In the genomic region with DNA sequence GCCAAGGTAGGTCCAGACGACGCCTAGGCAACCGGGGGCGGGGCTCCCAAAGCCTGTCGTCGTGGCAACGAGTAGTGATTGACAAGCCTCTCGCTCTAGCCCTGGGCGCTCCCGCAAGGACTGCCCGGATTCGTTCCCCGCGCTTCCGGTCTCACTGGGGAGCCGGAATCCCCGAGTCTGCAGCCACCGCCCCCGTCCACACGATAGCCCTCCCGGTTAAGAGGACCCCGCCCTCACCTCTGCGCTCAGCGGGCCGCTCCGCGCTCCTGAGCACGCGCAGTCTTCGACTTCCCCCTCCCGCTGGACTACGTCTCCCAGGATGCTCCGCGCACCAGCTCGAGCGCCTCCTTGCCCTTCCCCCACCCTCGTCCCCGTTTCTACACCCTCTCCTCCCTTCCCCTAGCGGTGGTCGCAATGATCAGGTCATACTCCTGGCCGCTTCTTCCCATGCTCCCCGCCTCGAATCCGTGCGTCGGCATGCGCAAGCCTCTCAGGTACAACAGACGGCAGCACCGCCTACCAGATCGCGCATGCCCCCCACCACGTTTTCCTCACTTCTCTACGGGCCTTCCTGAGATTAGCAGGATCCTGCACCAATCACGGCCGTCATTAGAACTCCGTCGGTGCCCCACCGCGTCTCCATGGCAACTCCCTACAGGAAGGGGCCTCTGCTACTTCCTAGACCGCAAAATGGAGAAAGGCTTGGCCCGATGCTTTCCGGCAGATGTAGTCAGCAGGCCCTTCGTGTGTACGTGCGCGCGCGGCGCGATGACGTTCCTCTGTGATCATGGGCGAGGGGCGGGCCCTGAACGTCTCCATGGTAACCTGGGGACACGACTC, we compare ENCODE assay signal across 1 cellular context.
TF ChIP-seq lines count a peak whose summit lies in the region.

A gene (minus strand): TSS at position 518 of the 840 bp plus-strand sequence. CDS start 1,946 bp downstream, outside the sequence.

TF ChIP-seq in HEK293, 187 proteins besides CTCF, POLR2A, EP300 and RAD21 (continued from another document and continues in another):
- TF ChIP-seq ZBTB48 (tag by site-specific recombination; IDR thresholded peaks at IDR 0.05) (peak; percentile 36; the same call in 1 of the 2 replicates), ZNF404 (tag by site-specific recombination; IDR thresholded peaks at IDR 0.05) (no peak), ZNF391 (tag by site-specific recombination; IDR thresholded peaks at IDR 0.05; ENCODE audit: borderline replicate concordance, low read depth) (peak; percentile 89; the same call in 1 of the 2 replicates), TCF7L2 (IDR thresholded peaks at IDR 0.05; ENCODE audit: borderline replicate concordance, low read depth, low read length) (no peak), ZNF155 (tag by site-specific recombination; IDR thresholded peaks at IDR 0.05) (no peak), REPIN1 (tag by site-specific recombination; IDR thresholded peaks at IDR 0.05; ENCODE audit: low read depth) (no peak), ZNF121 (tag by site-specific recombination; IDR thresholded peaks at IDR 0.05) (no peak), YY1 (tag by site-specific recombination; IDR thresholded peaks at IDR 0.05) (no peak; the same call in 1 of the 2 replicates), ZNF274 (IDR thresholded peaks at IDR 0.05; ENCODE audit: low read length) (no peak), ZNF274 (tag by site-specific recombination; IDR thresholded peaks at IDR 0.05; ENCODE audit: borderline replicate concordance) (no peak), EGR2 (tag by site-specific recombination; IDR thresholded peaks at IDR 0.05; ENCODE audit: low read depth) (peak; percentile 69), ZFP37 (tag by site-specific recombination; IDR thresholded peaks at IDR 0.05) (peak; percentile 57; the same call in 1 of the 2 replicates), ZNF302 (tag by site-specific recombination; IDR thresholded peaks at IDR 0.05; ENCODE audit: low read depth) (no peak), MYNN (tag by site-specific recombination; IDR thresholded peaks at IDR 0.05; ENCODE audit: borderline replicate concordance) (no peak; the same call in none of the 2 replicates), GLI4 (tag by site-specific recombination; IDR thresholded peaks at IDR 0.05) (peak; percentile 97), ZNF785 (tag by site-specific recombination; IDR thresholded peaks at IDR 0.05) (no peak), ZSCAN23 (tag by site-specific recombination; IDR thresholded peaks at IDR 0.05) (0 out of 2 replicates have a peak, but pooled peaks have one; percentile 25), ZNF140 (tag by site-specific recombination; IDR thresholded peaks at IDR 0.05) (no peak), MZF1 (tag by site-specific recombination; IDR thresholded peaks at IDR 0.05; ENCODE audit: borderline replicate concordance) (peak; percentile 59; the same call in 1 of the 2 replicates), ZNF433 (tag by site-specific recombination; IDR thresholded peaks at IDR 0.05; ENCODE audit: low read depth) (no peak), ZNF48 (tag by site-specific recombination; IDR thresholded peaks at IDR 0.05) (no peak), ZFP69B (tag by site-specific recombination; IDR thresholded peaks at IDR 0.05) (peak; percentile 79; the same call in 1 of the 2 replicates), BCL11A (tag by site-specific recombination; IDR thresholded peaks at IDR 0.05; ENCODE audit: low read depth) (no peak), ZNF175 (tag by site-specific recombination; IDR thresholded peaks at IDR 0.05) (no peak), ZNF169 (tag by site-specific recombination; IDR thresholded peaks at IDR 0.05) (no peak), ZNF837 (tag by site-specific recombination; IDR thresholded peaks at IDR 0.05) (no peak), ZNF670 (tag by site-specific recombination; IDR thresholded peaks at IDR 0.05; ENCODE audit: low read depth) (no peak), ZNF366 (tag by site-specific recombination; conservative IDR thresholded peaks at IDR 0.05) (peak; percentile 36; the same call in 1 of the 2 replicates), ZNF157 (tag by site-specific recombination; IDR thresholded peaks at IDR 0.05) (no peak), ZNF514 (tag by site-specific recombination; IDR thresholded peaks at IDR 0.05) (no peak), ZNF184 (tag by site-specific recombination; IDR thresholded peaks at IDR 0.05) (no peak), RBAK (tag by site-specific recombination; IDR thresholded peaks at IDR 0.05) (no peak), ZNF37A (tag by site-specific recombination; IDR thresholded peaks at IDR 0.05) (no peak), ZBTB21 (tag by site-specific recombination; IDR thresholded peaks at IDR 0.05) (peak; percentile 94), ZNF133 (tag by site-specific recombination; IDR thresholded peaks at IDR 0.05) (no peak; the same call in 1 of the 2 replicates), ZNF423 (tag by site-specific recombination; IDR thresholded peaks at IDR 0.05) (no peak), ZNF10 (tag by site-specific recombination; IDR thresholded peaks at IDR 0.05) (peak; percentile 76; the same call in 1 of the 2 replicates), GLI2 (tag by site-specific recombination; IDR thresholded peaks at IDR 0.05; ENCODE audit: borderline replicate concordance, low read depth) (no peak)
- TF ChIP-seq, protein P1, sequence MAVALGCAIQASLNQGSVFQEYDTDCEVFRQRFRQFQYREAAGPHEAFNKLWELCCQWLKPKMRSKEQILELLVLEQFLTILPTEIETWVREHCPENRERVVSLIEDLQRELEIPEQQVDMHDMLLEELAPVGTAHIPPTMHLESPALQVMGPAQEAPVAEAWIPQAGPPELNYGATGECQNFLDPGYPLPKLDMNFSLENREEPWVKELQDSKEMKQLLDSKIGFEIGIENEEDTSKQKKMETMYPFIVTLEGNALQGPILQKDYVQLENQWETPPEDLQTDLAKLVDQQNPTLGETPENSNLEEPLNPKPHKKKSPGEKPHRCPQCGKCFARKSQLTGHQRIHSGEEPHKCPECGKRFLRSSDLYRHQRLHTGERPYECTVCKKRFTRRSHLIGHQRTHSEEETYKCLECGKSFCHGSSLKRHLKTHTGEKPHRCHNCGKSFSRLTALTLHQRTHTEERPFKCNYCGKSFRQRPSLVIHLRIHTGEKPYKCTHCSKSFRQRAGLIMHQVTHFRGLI (tag by site-specific recombination; IDR thresholded peaks at IDR 0.05): no peak
- TF ChIP-seq, protein P2, sequence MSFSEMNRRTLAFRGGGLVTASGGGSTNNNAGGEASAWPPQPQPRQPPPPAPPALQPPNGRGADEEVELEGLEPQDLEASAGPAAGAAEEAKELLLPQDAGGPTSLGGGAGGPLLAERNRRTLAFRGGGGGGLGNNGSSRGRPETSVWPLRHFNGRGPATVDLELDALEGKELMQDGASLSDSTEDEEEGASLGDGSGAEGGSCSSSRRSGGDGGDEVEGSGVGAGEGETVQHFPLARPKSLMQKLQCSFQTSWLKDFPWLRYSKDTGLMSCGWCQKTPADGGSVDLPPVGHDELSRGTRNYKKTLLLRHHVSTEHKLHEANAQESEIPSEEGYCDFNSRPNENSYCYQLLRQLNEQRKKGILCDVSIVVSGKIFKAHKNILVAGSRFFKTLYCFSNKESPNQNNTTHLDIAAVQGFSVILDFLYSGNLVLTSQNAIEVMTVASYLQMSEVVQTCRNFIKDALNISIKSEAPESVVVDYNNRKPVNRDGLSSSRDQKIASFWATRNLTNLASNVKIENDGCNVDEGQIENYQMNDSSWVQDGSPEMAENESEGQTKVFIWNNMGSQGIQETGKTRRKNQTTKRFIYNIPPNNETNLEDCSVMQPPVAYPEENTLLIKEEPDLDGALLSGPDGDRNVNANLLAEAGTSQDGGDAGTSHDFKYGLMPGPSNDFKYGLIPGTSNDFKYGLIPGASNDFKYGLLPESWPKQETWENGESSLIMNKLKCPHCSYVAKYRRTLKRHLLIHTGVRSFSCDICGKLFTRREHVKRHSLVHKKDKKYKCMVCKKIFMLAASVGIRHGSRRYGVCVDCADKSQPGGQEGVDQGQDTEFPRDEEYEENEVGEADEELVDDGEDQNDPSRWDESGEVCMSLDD (tag by site-specific recombination; IDR thresholded peaks at IDR 0.05): peak; percentile 84
- TF ChIP-seq, protein P3, sequence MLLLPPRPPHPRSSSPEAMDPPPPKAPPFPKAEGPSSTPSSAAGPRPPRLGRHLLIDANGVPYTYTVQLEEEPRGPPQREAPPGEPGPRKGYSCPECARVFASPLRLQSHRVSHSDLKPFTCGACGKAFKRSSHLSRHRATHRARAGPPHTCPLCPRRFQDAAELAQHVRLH (tag by site-specific recombination; IDR thresholded peaks at IDR 0.05): peak; percentile 73
- TF ChIP-seq, protein P4, sequence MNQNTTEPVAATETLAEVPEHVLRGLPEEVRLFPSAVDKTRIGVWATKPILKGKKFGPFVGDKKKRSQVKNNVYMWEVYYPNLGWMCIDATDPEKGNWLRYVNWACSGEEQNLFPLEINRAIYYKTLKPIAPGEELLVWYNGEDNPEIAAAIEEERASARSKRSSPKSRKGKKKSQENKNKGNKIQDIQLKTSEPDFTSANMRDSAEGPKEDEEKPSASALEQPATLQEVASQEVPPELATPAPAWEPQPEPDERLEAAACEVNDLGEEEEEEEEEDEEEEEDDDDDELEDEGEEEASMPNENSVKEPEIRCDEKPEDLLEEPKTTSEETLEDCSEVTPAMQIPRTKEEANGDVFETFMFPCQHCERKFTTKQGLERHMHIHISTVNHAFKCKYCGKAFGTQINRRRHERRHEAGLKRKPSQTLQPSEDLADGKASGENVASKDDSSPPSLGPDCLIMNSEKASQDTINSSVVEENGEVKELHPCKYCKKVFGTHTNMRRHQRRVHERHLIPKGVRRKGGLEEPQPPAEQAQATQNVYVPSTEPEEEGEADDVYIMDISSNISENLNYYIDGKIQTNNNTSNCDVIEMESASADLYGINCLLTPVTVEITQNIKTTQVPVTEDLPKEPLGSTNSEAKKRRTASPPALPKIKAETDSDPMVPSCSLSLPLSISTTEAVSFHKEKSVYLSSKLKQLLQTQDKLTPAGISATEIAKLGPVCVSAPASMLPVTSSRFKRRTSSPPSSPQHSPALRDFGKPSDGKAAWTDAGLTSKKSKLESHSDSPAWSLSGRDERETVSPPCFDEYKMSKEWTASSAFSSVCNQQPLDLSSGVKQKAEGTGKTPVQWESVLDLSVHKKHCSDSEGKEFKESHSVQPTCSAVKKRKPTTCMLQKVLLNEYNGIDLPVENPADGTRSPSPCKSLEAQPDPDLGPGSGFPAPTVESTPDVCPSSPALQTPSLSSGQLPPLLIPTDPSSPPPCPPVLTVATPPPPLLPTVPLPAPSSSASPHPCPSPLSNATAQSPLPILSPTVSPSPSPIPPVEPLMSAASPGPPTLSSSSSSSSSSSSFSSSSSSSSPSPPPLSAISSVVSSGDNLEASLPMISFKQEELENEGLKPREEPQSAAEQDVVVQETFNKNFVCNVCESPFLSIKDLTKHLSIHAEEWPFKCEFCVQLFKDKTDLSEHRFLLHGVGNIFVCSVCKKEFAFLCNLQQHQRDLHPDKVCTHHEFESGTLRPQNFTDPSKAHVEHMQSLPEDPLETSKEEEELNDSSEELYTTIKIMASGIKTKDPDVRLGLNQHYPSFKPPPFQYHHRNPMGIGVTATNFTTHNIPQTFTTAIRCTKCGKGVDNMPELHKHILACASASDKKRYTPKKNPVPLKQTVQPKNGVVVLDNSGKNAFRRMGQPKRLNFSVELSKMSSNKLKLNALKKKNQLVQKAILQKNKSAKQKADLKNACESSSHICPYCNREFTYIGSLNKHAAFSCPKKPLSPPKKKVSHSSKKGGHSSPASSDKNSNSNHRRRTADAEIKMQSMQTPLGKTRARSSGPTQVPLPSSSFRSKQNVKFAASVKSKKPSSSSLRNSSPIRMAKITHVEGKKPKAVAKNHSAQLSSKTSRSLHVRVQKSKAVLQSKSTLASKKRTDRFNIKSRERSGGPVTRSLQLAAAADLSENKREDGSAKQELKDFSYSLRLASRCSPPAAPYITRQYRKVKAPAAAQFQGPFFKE (tag by site-specific recombination; IDR thresholded peaks at IDR 0.05; ENCODE audit: borderline replicate concordance): no peak
- TF ChIP-seq, protein P5, sequence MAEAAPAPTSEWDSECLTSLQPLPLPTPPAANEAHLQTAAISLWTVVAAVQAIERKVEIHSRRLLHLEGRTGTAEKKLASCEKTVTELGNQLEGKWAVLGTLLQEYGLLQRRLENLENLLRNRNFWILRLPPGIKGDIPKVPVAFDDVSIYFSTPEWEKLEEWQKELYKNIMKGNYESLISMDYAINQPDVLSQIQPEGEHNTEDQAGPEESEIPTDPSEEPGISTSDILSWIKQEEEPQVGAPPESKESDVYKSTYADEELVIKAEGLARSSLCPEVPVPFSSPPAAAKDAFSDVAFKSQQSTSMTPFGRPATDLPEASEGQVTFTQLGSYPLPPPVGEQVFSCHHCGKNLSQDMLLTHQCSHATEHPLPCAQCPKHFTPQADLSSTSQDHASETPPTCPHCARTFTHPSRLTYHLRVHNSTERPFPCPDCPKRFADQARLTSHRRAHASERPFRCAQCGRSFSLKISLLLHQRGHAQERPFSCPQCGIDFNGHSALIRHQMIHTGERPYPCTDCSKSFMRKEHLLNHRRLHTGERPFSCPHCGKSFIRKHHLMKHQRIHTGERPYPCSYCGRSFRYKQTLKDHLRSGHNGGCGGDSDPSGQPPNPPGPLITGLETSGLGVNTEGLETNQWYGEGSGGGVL (tag by site-specific recombination; IDR thresholded peaks at IDR 0.05): peak; percentile 90
- TF ChIP-seq, protein P6, sequence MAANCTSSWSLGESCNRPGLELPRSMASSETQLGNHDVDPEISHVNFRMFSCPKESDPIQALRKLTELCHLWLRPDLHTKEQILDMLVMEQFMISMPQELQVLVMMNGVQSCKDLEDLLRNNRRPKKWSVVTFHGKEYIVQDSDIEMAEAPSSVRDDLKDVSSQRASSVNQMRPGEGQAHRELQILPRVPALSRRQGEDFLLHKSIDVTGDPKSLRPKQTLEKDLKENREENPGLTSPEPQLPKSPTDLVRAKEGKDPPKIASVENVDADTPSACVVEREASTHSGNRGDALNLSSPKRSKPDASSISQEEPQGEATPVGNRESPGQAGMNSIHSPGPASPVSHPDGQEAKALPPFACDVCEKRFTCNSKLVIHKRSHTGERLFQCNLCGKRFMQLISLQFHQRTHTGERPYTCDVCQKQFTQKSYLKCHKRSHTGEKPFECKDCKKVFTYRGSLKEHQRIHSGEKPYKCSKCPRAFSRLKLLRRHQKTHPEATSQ (tag by site-specific recombination; IDR thresholded peaks at IDR 0.05): no peak
- TF ChIP-seq, protein P7, sequence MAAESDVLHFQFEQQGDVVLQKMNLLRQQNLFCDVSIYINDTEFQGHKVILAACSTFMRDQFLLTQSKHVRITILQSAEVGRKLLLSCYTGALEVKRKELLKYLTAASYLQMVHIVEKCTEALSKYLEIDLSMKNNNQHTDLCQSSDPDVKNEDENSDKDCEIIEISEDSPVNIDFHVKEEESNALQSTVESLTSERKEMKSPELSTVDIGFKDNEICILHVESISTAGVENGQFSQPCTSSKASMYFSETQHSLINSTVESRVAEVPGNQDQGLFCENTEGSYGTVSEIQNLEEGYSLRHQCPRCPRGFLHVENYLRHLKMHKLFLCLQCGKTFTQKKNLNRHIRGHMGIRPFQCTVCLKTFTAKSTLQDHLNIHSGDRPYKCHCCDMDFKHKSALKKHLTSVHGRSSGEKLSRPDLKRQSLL (tag by site-specific recombination; IDR thresholded peaks at IDR 0.05): peak; percentile 96
